Comparison of ENCODE assay signal across 1 cellular context in the genomic region with DNA sequence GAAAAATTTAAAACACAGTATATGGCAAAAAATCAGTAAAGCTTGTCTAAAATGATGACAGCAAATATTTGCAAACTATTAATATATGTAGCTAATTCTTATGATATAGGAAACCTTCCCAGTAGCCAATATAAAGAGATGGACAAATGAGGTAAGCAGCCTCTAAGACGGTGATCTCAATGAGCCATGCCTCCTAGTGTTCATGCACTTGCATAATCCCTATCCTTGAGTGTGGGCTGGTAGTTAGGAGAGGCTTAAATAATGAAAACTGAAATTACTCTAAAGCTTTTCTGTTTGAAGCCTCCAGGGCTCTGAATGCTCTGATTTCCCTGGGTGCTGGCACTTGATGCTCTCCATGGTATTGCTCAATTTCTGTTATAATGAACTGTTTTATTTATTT.
TF ChIP-seq lines count a peak whose summit lies in the region.

No MANE protein-coding gene starts in this region.

TF ChIP-seq in K562, 482 proteins besides CTCF, POLR2A, EP300 and RAD21:
- TF ChIP-seq GTF2A2 (tag; IDR thresholded peaks at IDR 0.05) = no peak
TF ChIP-seq in K562: peak in this region for 0.
